In the genomic region with DNA sequence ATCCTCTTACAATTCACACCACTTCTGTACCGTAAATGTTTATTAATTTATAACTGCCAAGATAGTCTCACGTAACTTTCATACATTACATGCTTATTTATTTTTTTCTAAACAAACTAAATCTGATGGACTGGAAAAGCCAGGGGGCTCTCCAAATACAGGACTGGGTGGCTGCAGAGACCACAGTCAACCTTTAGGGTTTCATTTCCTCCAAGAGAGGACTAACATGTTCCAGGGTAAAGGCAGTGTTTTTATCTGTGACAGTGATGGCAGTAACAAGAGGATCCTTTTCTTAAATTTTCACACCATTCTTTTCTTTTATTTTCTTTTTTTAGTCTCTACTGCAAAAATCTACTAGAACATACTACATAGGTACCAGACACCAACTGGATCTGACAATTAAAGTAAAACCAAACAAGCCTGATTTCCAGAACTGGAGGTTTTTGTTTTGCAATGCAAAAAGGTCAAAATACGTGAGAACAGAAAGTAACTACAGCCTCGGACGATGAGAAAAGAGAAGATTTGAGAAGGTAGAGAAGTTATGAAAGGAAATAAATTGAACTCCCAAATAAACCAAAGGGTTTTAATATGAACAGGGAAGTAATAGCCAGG, we compare ENCODE assay signal across 8 cellular contexts. TPM values are rescaled to one million over a fixed set of nuclear protein-coding genes. Genes with fewer than 3 reads are reported as not detected.
DNase-seq lines count a peak whose midpoint lies in the region; ATAC-seq, FAIRE-seq and TF ChIP-seq lines count a peak whose summit lies in the region.

No MANE protein-coding gene starts in this region.

- peaks cover 59% of the 10 kb centered on the region for H3K79me2 ChIP-seq in DOHH2 (ENCODE audit: control insufficient read depth, low read length)

- H3K4me2 ChIP-seq in DOHH2 (ENCODE audit: low read length) = peak overlapping the region; percentile 87

- no peaks in the 10 kb centered on the region for H3K27me3 ChIP-seq in DOHH2 (ENCODE audit: control insufficient read depth, low read length)
- no peaks in the 10 kb centered on the region for H3K27me3 ChIP-seq in testis

- no peak for TF ChIP-seq POLR2A in testis (IDR thresholded peaks at IDR 0.05)

- H3K27ac ChIP-seq in DOHH2 (ENCODE audit: low read depth, low read length) (peak overlapping the region; percentile 78), testis (peak overlapping the region; percentile 95 to 96)

- peak overlapping the region; percentile 96 for H3K27ac Mint-ChIP-seq in activated naive CD8-positive, alpha-beta T cell treated with anti-CD3 and anti-CD28 coated beads, Interleukin-2, amount 10 ng/mL, durations not matched to agents 7 days and 5 days

- H3K9me3 ChIP-seq in DOHH2 (ENCODE audit: control insufficient read depth, insufficient read depth, low read length) (no peaks in the 10 kb centered on the region), testis (no peaks in the 10 kb centered on the region)

- TF ChIP-seq CTCF in DOHH2 (IDR thresholded peaks at IDR 0.05; ENCODE audit: low read depth, low read length, poor library complexity, severe bottlenecking) = no peak
- TF ChIP-seq CTCF in testis (IDR thresholded peaks at IDR 0.05) = no peak

- ATAC-seq in GM19452 (IDR thresholded peaks at IDR 0.05; ENCODE audit: unreplicated experiment) (peak; percentile 37), HG03469 (IDR thresholded peaks at IDR 0.05; ENCODE audit: unreplicated experiment) (peak; percentile 37)
- no peak for ATAC-seq in activated naive CD8-positive, alpha-beta T cell treated with anti-CD3 and anti-CD28 coated beads, Interleukin-2, amount 10 ng/mL, durations not matched to agents 7 days and 5 days (ENCODE audit: low read depth)

- FAIRE-seq in islet of Langerhans (lab: Jason Lieb, UNC) = peak; percentile 17

- H3K4me3 Mint-ChIP-seq in activated naive CD8-positive, alpha-beta T cell treated with anti-CD3 and anti-CD28 coated beads, Interleukin-2, amount 10 ng/mL, durations not matched to agents 7 days and 5 days = peak overlapping the region; percentile 95

- intact Hi-C loops in testis (cut with DNase I; ENCODE audit: low total_unique reads) = no loop called here

- peak overlapping the region; percentile 88 for H3K4me3 ChIP-seq in DOHH2 (ENCODE audit: low read length)
- H3K4me3 ChIP-seq in testis = peak overlapping the region; percentile 80 to 87

- peaks cover 3% of the 10 kb centered on the region; the same call in 1 of the 2 replicates for H4K20me1 ChIP-seq in DOHH2 (ENCODE audit: control insufficient read depth, insufficient read depth, low read depth, low read length)

- peaks cover 8% of the 10 kb centered on the region for H3K36me3 Mint-ChIP-seq in activated naive CD8-positive, alpha-beta T cell treated with anti-CD3 and anti-CD28 coated beads, Interleukin-2, amount 10 ng/mL, durations not matched to agents 7 days and 5 days

- POLR2A ChIA-PET in activated naive CD8-positive, alpha-beta T cell treated with anti-CD3 and anti-CD28 coated beads, Interleukin-2, amount 10 ng/mL, durations not matched to agents 7 days and 5 days (lab: Charles Lee) = interaction anchor here (1.6 to 2.2 kb wide), 2 partner anchors 11 to 20 kb away, joined by 5 to 29 read pairs; no protein-coding TSS in a partner anchor

- no peaks in the 10 kb centered on the region for H3K27me3 Mint-ChIP-seq in activated naive CD8-positive, alpha-beta T cell treated with anti-CD3 and anti-CD28 coated beads, Interleukin-2, amount 10 ng/mL, durations not matched to agents 7 days and 5 days

- 18% methylated on average over 5 of the region's 5 CpGs for WGBS in testis, 2 donors

- H3K4me1 Mint-ChIP-seq in activated naive CD8-positive, alpha-beta T cell treated with anti-CD3 and anti-CD28 coated beads, Interleukin-2, amount 10 ng/mL, durations not matched to agents 7 days and 5 days = peaks cover 37% of the 10 kb centered on the region

- no peaks in the 10 kb centered on the region for H3K9me2 ChIP-seq in DOHH2 (replicated peaks; ENCODE audit: control insufficient read depth, low read length)

- peaks cover 11% of the 10 kb centered on the region; the same call in 1 of the 2 replicates for H3K36me3 ChIP-seq in DOHH2 (ENCODE audit: control insufficient read depth, low read length)
- no peaks in the 10 kb centered on the region for H3K36me3 ChIP-seq in testis (ENCODE audit: low read depth, missing control alignments)

- DNase-seq in activated naive CD8-positive, alpha-beta T cell treated with anti-CD3 and anti-CD28 coated beads, Interleukin-2, amount 10 ng/mL, durations not matched to agents 7 days and 5 days = no peak
- DNase-seq in testis (no peak), SK-N-DZ (ENCODE audit: low spot score) (no peak), iPS-NIHi7 (ENCODE audit: extremely low spot score) (no peak)

- H3F3A ChIP-seq in DOHH2 (ENCODE audit: control insufficient read depth, insufficient read depth) = peaks cover 7% of the 10 kb centered on the region

- H3K9me3 Mint-ChIP-seq in activated naive CD8-positive, alpha-beta T cell treated with anti-CD3 and anti-CD28 coated beads, Interleukin-2, amount 10 ng/mL, durations not matched to agents 7 days and 5 days = peaks cover 3% of the 10 kb centered on the region

- peaks cover 46% of the 10 kb centered on the region for H3K4me1 ChIP-seq in DOHH2 (ENCODE audit: control insufficient read depth, low read length)
- peaks cover 14% of the 10 kb centered on the region for H3K4me1 ChIP-seq in testis

RNA-seq across cellular contexts. Expression of a gene that starts 1.2 kb away (rescaled TPM):
- total RNA-seq in activated naive CD8-positive, alpha-beta T cell treated with anti-CD3 and anti-CD28 coated beads, Interleukin-2, amount 10 ng/mL, durations not matched to agents 7 days and 5 days = 10 to 100 TPM; 27.7 to 30.5 TPM
- total RNA-seq in testis = 10 to 100 TPM; 49.2 to 54.4 TPM
- polyA plus RNA-seq in testis (ENCODE audit: insufficient read depth, low read depth, low replicate concordance) = 43.0 TPM
- 24.3 and 25.1 TPM in 2 replicates for polyA plus RNA-seq in SK-N-DZ (2014; cell fraction: cytosol; rRNA removed)
- polyA plus RNA-seq in SK-N-DZ (2014; cell fraction: nucleus; rRNA removed) = 24.3 and 36.5 TPM in 2 replicates
